In genomic region chr1:150162582-150162861, GRCh38 we compare ENCODE assay signal across 8 cellular contexts. TPM values are rescaled to one million over a fixed set of nuclear protein-coding genes. Genes with fewer than 3 reads are reported as not detected.
A peak's percentile ranks its signal among the peaks of the same experiment; 100 is the strongest.
DNase-seq lines count a peak whose midpoint lies in the region; ATAC-seq and TF ChIP-seq lines count a peak whose summit lies in the region.

No MANE protein-coding gene starts in this region.

- H3K9me3 ChIP-seq in CD4-positive, alpha-beta memory T cell (ENCODE audit: control insufficient read depth in 1 of 2, low read length in 2 of 2): no peaks in the 10 kb centered on the region

- DNase-seq in CD4-positive, alpha-beta memory T cell: no peak
- DNase-seq in WTC11 (ENCODE audit: low spot score) (no peak), glutamatergic neuron (no peak), progenitor cell of endocrine pancreas (ENCODE audit: low spot score, unreplicated experiment) (no peak), NCI-H146 (lab: John Stamatoyannopoulos, UW) (no peak)
- DNase-seq in stimulated activated naive CD4-positive, alpha-beta T cell (lab: John Stamatoyannopoulos, UW): no peak

- H3K27ac ChIP-seq in CD4-positive, alpha-beta memory T cell (ENCODE audit: low read depth, low read length): no peak overlapping the region

- no peaks in the 10 kb centered on the region for H3K9me3 Mint-ChIP-seq in CD4-positive, alpha-beta memory T cell
- no peaks in the 10 kb centered on the region for H3K9me3 Mint-ChIP-seq in WTC11
- peaks cover 15% of the 10 kb centered on the region for H3K9me3 Mint-ChIP-seq in glutamatergic neuron (ENCODE audit: unreplicated experiment)
- no peaks in the 10 kb centered on the region for H3K9me3 Mint-ChIP-seq in progenitor cell of endocrine pancreas (ENCODE audit: low read depth)

- H3K27me3 ChIP-seq in CD4-positive, alpha-beta memory T cell (ENCODE audit: insufficient read depth, low read length): no peaks in the 10 kb centered on the region

- H3K36me3 Mint-ChIP-seq in CD4-positive, alpha-beta memory T cell: peaks cover 17% of the 10 kb centered on the region in 2 donors
- H3K36me3 Mint-ChIP-seq in WTC11: peaks cover 12% of the 10 kb centered on the region
- peaks cover 7% of the 10 kb centered on the region for H3K36me3 Mint-ChIP-seq in glutamatergic neuron (ENCODE audit: unreplicated experiment)
- H3K36me3 Mint-ChIP-seq in progenitor cell of endocrine pancreas (ENCODE audit: insufficient read depth): peaks cover 10% of the 10 kb centered on the region

- peaks cover 37 to 57% (median 47%) of the 10 kb centered on the region in 4 donors for H3K4me1 Mint-ChIP-seq in CD4-positive, alpha-beta memory T cell
- peaks cover 42% of the 10 kb centered on the region for H3K4me1 Mint-ChIP-seq in WTC11
- peaks cover 54% of the 10 kb centered on the region for H3K4me1 Mint-ChIP-seq in glutamatergic neuron (ENCODE audit: low read depth, unreplicated experiment)
- H3K4me1 Mint-ChIP-seq in progenitor cell of endocrine pancreas (ENCODE audit: low read depth): peaks cover 41% of the 10 kb centered on the region

- peaks cover 5% of the 10 kb centered on the region for H3K36me3 ChIP-seq in CD4-positive, alpha-beta memory T cell (ENCODE audit: insufficient read depth, low read length)

- no peaks in the 10 kb centered on the region for H3K27me3 Mint-ChIP-seq in CD4-positive, alpha-beta memory T cell
- H3K27me3 Mint-ChIP-seq in WTC11 (ENCODE audit: low read depth) (no peaks in the 10 kb centered on the region), glutamatergic neuron (ENCODE audit: unreplicated experiment) (peaks cover 25% of the 10 kb centered on the region), progenitor cell of endocrine pancreas (no peaks in the 10 kb centered on the region)

- ATAC-seq in WTC11: peak; percentile 3
- no peak for ATAC-seq in HG03460 (IDR thresholded peaks at IDR 0.05; ENCODE audit: unreplicated experiment)
- no peak for ATAC-seq in HG02973 (IDR thresholded peaks at IDR 0.05; ENCODE audit: unreplicated experiment)

- CTCF ChIA-PET in CD4-positive, alpha-beta memory T cell (lab: Charles Lee; ENCODE audit: partially characterized antibody): interaction anchor here (0.8 to 19.3 kb wide), 12 partner anchors 8 to 201 kb away, joined by 3 to 574 read pairs (median 3); partner anchors contain the start of gene VPS45
- CTCF ChIA-PET in WTC11 (lab: Charles Lee): interaction anchor here (0.6 to 3.1 kb wide), 8 partner anchors 10 to 469 kb away, joined by 3 to 20 read pairs (median 4); partner anchors contain the start of gene PLEKHO1

- POLR2A ChIA-PET in CD4-positive, alpha-beta memory T cell (lab: Charles Lee; ENCODE audit: partially characterized antibody): interaction anchor here (0.6 to 11.2 kb wide), 11 partner anchors 8 to 561 kb away, joined by 3 to 130 read pairs (median 5); partner anchors contain the start of genes PLEKHO1 and VPS45
- POLR2A ChIA-PET in WTC11 (lab: Charles Lee): interaction anchor here (0.5 to 3.3 kb wide), 5 partner anchors 12 to 314 kb away, joined by 3 to 42 read pairs (median 4); partner anchors contain the start of gene PLEKHO1

- peaks cover 40% of the 10 kb centered on the region for H3K4me1 ChIP-seq in CD4-positive, alpha-beta memory T cell (ENCODE audit: insufficient read depth, low read length)

- H3K4me3 ChIP-seq in CD4-positive, alpha-beta memory T cell (ENCODE audit: low read length in 2 of 2): no peak overlapping the region

- TF ChIP-seq CTCF in WTC11 (IDR thresholded peaks at IDR 0.05) (no peak), glutamatergic neuron (IDR thresholded peaks at IDR 0.05; ENCODE audit: partially characterized antibody, unreplicated experiment) (no peak), progenitor cell of endocrine pancreas (IDR thresholded peaks at IDR 0.05; ENCODE audit: unreplicated experiment) (no peak)

- H3K4me3 Mint-ChIP-seq in CD4-positive, alpha-beta memory T cell: peak overlapping the region in 2 of 8 donors; percentile 34 to 61
- H3K4me3 Mint-ChIP-seq in WTC11 (peak overlapping the region; percentile 66), glutamatergic neuron (ENCODE audit: unreplicated experiment) (peak overlapping the region; percentile 91), progenitor cell of endocrine pancreas (ENCODE audit: low read depth) (peak overlapping the region; percentile 58)

- intact Hi-C loops in CD4-positive, alpha-beta memory T cell (cut with micrococcal nuclease): no loop called here

- H3K27ac Mint-ChIP-seq in CD4-positive, alpha-beta memory T cell: peak overlapping the region in 5 of 7 donors; percentile 53 to 83 (median 69)
- peak overlapping the region; percentile 99 for H3K27ac Mint-ChIP-seq in WTC11
- peak overlapping the region; percentile 99 for H3K27ac Mint-ChIP-seq in glutamatergic neuron (ENCODE audit: unreplicated experiment)
- peak overlapping the region; percentile 98 for H3K27ac Mint-ChIP-seq in progenitor cell of endocrine pancreas

TF ChIP-seq in WTC11, 78 proteins besides CTCF, POLR2A, EP300 and RAD21:
- TF ChIP-seq ERG (CRISPR knock-in tag; IDR thresholded peaks at IDR 0.05): no peak
- 0 out of 2 replicates have a peak, but pooled peaks have one; percentile 14 for TF ChIP-seq FOXP4 (CRISPR knock-in tag; IDR thresholded peaks at IDR 0.05)
- TF ChIP-seq, protein P1, sequence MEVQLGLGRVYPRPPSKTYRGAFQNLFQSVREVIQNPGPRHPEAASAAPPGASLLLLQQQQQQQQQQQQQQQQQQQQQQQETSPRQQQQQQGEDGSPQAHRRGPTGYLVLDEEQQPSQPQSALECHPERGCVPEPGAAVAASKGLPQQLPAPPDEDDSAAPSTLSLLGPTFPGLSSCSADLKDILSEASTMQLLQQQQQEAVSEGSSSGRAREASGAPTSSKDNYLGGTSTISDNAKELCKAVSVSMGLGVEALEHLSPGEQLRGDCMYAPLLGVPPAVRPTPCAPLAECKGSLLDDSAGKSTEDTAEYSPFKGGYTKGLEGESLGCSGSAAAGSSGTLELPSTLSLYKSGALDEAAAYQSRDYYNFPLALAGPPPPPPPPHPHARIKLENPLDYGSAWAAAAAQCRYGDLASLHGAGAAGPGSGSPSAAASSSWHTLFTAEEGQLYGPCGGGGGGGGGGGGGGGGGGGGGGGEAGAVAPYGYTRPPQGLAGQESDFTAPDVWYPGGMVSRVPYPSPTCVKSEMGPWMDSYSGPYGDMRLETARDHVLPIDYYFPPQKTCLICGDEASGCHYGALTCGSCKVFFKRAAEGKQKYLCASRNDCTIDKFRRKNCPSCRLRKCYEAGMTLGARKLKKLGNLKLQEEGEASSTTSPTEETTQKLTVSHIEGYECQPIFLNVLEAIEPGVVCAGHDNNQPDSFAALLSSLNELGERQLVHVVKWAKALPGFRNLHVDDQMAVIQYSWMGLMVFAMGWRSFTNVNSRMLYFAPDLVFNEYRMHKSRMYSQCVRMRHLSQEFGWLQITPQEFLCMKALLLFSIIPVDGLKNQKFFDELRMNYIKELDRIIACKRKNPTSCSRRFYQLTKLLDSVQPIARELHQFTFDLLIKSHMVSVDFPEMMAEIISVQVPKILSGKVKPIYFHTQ (CRISPR knock-in tag; IDR thresholded peaks at IDR 0.05): 0 out of 2 replicates have a peak, but pooled peaks have one; percentile 8
- TF ChIP-seq EMX1 (CRISPR knock-in tag; IDR thresholded peaks at IDR 0.05): peak; percentile 49; the same call in 1 of the 2 replicates
- TF ChIP-seq ZSCAN18 (CRISPR knock-in tag; IDR thresholded peaks at IDR 0.05): no peak
- no peak for TF ChIP-seq ZNF423 (CRISPR knock-in tag; IDR thresholded peaks at IDR 0.05)
- TF ChIP-seq KAT7 (CRISPR knock-in tag; IDR thresholded peaks at IDR 0.05; ENCODE audit: borderline replicate concordance): no peak
TF ChIP-seq in WTC11: peak in this region for 3.

RNA-seq across cellular contexts. Expression of gene PLEKHO1, which starts 12.8 kb away (rescaled TPM):
- total RNA-seq in CD4-positive, alpha-beta memory T cell: 100 to 1,000 TPM; 154 TPM
- 10 to 100 TPM; 40.5 to 43.5 TPM for polyA plus RNA-seq in CD4-positive, alpha-beta memory T cell
- total RNA-seq in WTC11 (2021) (23.3 to 27.0 TPM (median 25.7 TPM) in 3 replicates), glutamatergic neuron (ENCODE audit: unreplicated experiment) (142 TPM), progenitor cell of endocrine pancreas (85.2 and 87.6 TPM in 2 replicates)
